In genomic region chr12:28539691-28540323, GRCh38 we compare ENCODE assay signal across 1 cellular context.
TF ChIP-seq lines count a peak whose summit lies in the region.

No MANE protein-coding gene starts in this region.

TF ChIP-seq in K562, 482 proteins besides CTCF, POLR2A, EP300 and RAD21 (continued from another document):
- TF ChIP-seq CEBPG (CRISPR knock-in tag; IDR thresholded peaks at IDR 0.05) (peak; percentile 50; the same call in 1 of the 2 replicates), CEBPG (tag; conservative IDR thresholded peaks at IDR 0.05 in 1 of 2, IDR thresholded peaks at IDR 0.05 in 1 of 2) (peak in 1 of 2 experiments; percentile 64; a peak in 3 of 4 replicates)
